Comparison of ENCODE assay signal across 9 cellular contexts in the genomic region with DNA sequence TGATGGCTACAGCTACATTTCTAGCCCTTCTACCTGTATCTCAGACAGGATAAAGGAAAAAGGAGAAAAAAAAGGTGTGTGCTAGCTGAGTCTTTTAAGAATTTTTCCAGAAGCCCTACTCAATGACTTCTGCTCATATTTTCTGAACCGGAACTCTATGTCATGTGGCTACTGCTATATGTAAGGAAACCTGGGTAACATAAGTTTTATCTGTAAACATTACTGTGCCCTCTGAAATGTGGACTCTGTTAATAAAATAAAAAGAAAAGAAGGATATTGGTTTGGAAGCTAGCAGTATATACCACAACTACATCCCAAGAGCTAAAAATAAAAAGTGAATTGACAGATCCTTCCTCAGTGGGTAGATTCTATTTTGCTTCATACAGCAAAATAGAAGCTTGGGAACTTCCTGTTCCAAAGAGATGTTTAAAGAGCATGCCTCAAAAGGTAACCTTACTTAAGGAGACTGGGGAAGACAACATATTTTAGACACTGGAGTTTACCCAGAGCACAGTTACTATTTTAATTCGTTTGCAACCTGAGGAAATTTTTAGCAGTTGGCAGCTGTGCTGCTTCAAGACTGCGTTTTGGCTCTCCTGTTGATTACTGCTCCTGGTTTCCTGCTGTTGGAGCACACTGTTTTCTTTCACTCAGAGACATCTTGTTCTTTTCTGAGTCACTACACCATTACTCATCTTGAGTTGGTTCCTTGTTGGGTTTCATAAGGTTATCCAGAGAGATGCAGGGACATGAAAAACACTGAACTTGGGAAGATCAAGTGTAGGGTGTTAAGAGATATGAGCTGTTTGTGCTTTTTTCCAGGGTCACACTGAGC.
DNase-seq lines count a peak whose midpoint lies in the region; ATAC-seq and TF ChIP-seq lines count a peak whose summit lies in the region.
"Had no signal": no experiment of that assay in that cellular context is flagged by ENCODE, and none has a peak within 500 bp of the region (broad histone marks: within the 10 kb centered on the region; RNA-seq: fewer than 3 reads in every experiment).

No MANE protein-coding gene starts in this region.

- intact Hi-C loops in breast epithelium (cut with DNase I; ENCODE audit: low total_unique reads): loop anchor here (2.0 kb wide), 1 partner anchor 35 kb away; no protein-coding TSS in a partner anchor

- no peak overlapping the region for H3K9ac ChIP-seq in mucosa of rectum (ENCODE audit: low read depth in 1 of 2, low read length in 2 of 2)

- no peak overlapping the region for H3K4me3 ChIP-seq in breast epithelium
- no peak overlapping the region for H3K4me3 ChIP-seq in mucosa of rectum (ENCODE audit: low read length in 2 of 2)

- H3K9me3 ChIP-seq in breast epithelium (no peaks in the 10 kb centered on the region), mucosa of rectum (ENCODE audit: control insufficient read depth in 2 of 2, low read length in 2 of 2) (no peaks in the 10 kb centered on the region)

- no peak for ATAC-seq in HG03196 (IDR thresholded peaks at IDR 0.05; ENCODE audit: unreplicated experiment)

- no peak for TF ChIP-seq CTCF in breast epithelium (IDR thresholded peaks at IDR 0.05)

- H3K27ac ChIP-seq in breast epithelium: peak overlapping the region; percentile 59 to 75
- peak overlapping the region; percentile 9 to 17 for H3K27ac ChIP-seq in mucosa of rectum (ENCODE audit: low read depth in 2 of 2, low read length in 2 of 2)

- no peaks in the 10 kb centered on the region for H3K4me1 ChIP-seq in breast epithelium
- H3K4me1 ChIP-seq in mucosa of rectum (ENCODE audit: control insufficient read depth in 2 of 2, insufficient read depth in 2 of 2, low read length in 2 of 2): no peaks in the 10 kb centered on the region

- H3K36me3 ChIP-seq in breast epithelium: no peaks in the 10 kb centered on the region
- H3K36me3 ChIP-seq in mucosa of rectum (ENCODE audit: control insufficient read depth in 2 of 2, insufficient read depth in 2 of 2, low read length in 2 of 2): no peaks in the 10 kb centered on the region

- H3K27me3 ChIP-seq in breast epithelium: no peaks in the 10 kb centered on the region
- H3K27me3 ChIP-seq in mucosa of rectum (ENCODE audit: control insufficient read depth in 2 of 2, insufficient read depth in 2 of 2, low read length in 2 of 2): no peaks in the 10 kb centered on the region

- peak; percentile 26 for DNase-seq in AG08396 (ENCODE audit: low spot score)
- peak; percentile 34 for DNase-seq in HS-5 (ENCODE audit: low read depth)
- DNase-seq in breast epithelium (ENCODE audit: low spot score in 2 of 2): peak in 1 of 2 donors; percentile 25
- no peak for DNase-seq in NCI-H1105 (lab: John Stamatoyannopoulos, UW)
- no peak for DNase-seq in midbrain (lab: John Stamatoyannopoulos, UW)
- DNase-seq in NCI-H2081 treated with DMSO at 0.1 percent for 48 hours (lab: John Stamatoyannopoulos, UW): no peak
- DNase-seq: NCI-H524 had no signal

- no peak for TF ChIP-seq POLR2A in breast epithelium (IDR thresholded peaks at IDR 0.05)

Comparison
In these comparisons a context has a peak if more than half of its experiments do, and no peak if none do; other contexts are left out.
1. DNase-seq: peak in AG08396 (single experiment) and HS-5 (single experiment); none in NCI-H1105 (single experiment), midbrain (single experiment) and NCI-H2081 treated with DMSO at 0.1 percent for 48 hours (single experiment).